ENCODE assay signal across 14 cellular contexts in genomic region chr9:81819859-81820546, GRCh38.
DNase-seq lines count a peak whose midpoint lies in the region; ATAC-seq and TF ChIP-seq lines count a peak whose summit lies in the region.
"Had no signal": no experiment of that assay in that cellular context is flagged by ENCODE, and none has a peak within 500 bp of the region (broad histone marks: within the 10 kb centered on the region; RNA-seq: fewer than 3 reads in every experiment).

No MANE protein-coding gene starts in this region.

- intact Hi-C loops in left cardiac atrium (cut with DNase I) (no loop called here), cardiac septum (cut with DNase I) (no loop called here), aorta (cut with DNase I) (no loop called here)

- H3K36me3 Mint-ChIP-seq in nephron progenitor cell (ENCODE audit: low read depth), result no peaks in the 10 kb centered on the region
- H3K36me3 Mint-ChIP-seq in activated naive CD8-positive, alpha-beta T cell treated with anti-CD3 and anti-CD28 coated beads, Interleukin-2, amount 50 U/mL, for 24 hours (ENCODE audit: low read depth), result no peaks in the 10 kb centered on the region
- H3K36me3 Mint-ChIP-seq: naive thymus-derived CD4-positive, alpha-beta T cell had no signal

- H3K27me3 Mint-ChIP-seq in nephron progenitor cell (ENCODE audit: low read depth, poor library complexity), result no peaks in the 10 kb centered on the region
- no peaks in the 10 kb centered on the region for H3K27me3 Mint-ChIP-seq in activated naive CD8-positive, alpha-beta T cell treated with anti-CD3 and anti-CD28 coated beads, Interleukin-2, amount 50 U/mL, for 24 hours
- H3K27me3 Mint-ChIP-seq: central memory CD8-positive, alpha-beta T cell; naive thymus-derived CD4-positive, alpha-beta T cell had no signal

- H3K4me1 Mint-ChIP-seq in nephron progenitor cell, result peaks cover 59% of the 10 kb centered on the region
- peaks cover 7% of the 10 kb centered on the region for H3K4me1 Mint-ChIP-seq in activated naive CD8-positive, alpha-beta T cell treated with anti-CD3 and anti-CD28 coated beads, Interleukin-2, amount 50 U/mL, for 24 hours
- H3K4me1 Mint-ChIP-seq: central memory CD8-positive, alpha-beta T cell had no signal

- no peak overlapping the region for H2AFZ ChIP-seq in fibroblast of lung (ENCODE audit: low read length)

- H3K27ac ChIP-seq in fibroblast of lung (ENCODE audit: insufficient read depth, low read length) (no peak overlapping the region), aorta (ENCODE audit: low read depth in 1 of 2, low read length in 2 of 2) (peak overlapping the region; percentile 74 to 77)
- H3K27ac ChIP-seq: A549 had no signal

- peak overlapping the region; percentile 63 for H3K4me2 ChIP-seq in fibroblast of lung (ENCODE audit: extremely low read depth, insufficient read depth, low read length)
- H3K4me2 ChIP-seq: A549 had no signal

- WGBS in aorta, 2 donors, result 1 to 9% methylated on average over 8 of the region's 8 CpGs

- H3K4me3 ChIP-seq in fibroblast of lung (replicated peaks in 1 of 4; ENCODE audit: control extremely low read depth in 1 of 4, insufficient read depth in 1 of 4, low read depth in 3 of 4, low read length in 4 of 4) (no peak overlapping the region), aorta (ENCODE audit: low read length in 2 of 2) (no peak overlapping the region)
- H3K4me3 ChIP-seq: A549, upper lobe of left lung had no signal

- H3K27me3 ChIP-seq in fibroblast of lung (ENCODE audit: control insufficient read depth, insufficient read depth, low read length) (no peaks in the 10 kb centered on the region), aorta (ENCODE audit: control insufficient read depth in 1 of 2, insufficient read depth in 2 of 2, low read length in 1 of 2) (no peaks in the 10 kb centered on the region)
- H3K27me3 ChIP-seq: upper lobe of left lung had no signal

- no peaks in the 10 kb centered on the region for H3K36me3 ChIP-seq in fibroblast of lung (ENCODE audit: control insufficient read depth, insufficient read depth, low read length)
- H3K36me3 ChIP-seq in aorta (ENCODE audit: control insufficient read depth in 1 of 2, insufficient read depth in 2 of 2, low read length in 1 of 2), result no peaks in the 10 kb centered on the region
- H3K36me3 ChIP-seq: upper lobe of left lung had no signal

- H3K4me1 ChIP-seq in fibroblast of lung (ENCODE audit: control insufficient read depth, extremely low read depth, insufficient read depth, low read length) (peaks cover 6% of the 10 kb centered on the region), aorta (ENCODE audit: control insufficient read depth in 1 of 2, insufficient read depth in 2 of 2, low read length in 2 of 2) (peaks cover 0 to 12% of the 10 kb centered on the region in 2 donors)

- no peaks in the 10 kb centered on the region for H4K20me1 ChIP-seq in fibroblast of lung (ENCODE audit: control insufficient read depth, extremely low read depth, insufficient read depth, low read length)

- ATAC-seq in left cardiac atrium (peak; percentile 19 to 50), aorta (ENCODE audit: low FRiP score) (peak; percentile 62), HG02642 (IDR thresholded peaks at IDR 0.05; ENCODE audit: poor library complexity, unreplicated experiment) (no peak)
- ATAC-seq in activated naive CD8-positive, alpha-beta T cell treated with anti-CD3 and anti-CD28 coated beads, Interleukin-2, amount 50 U/mL, for 24 hours, result no peak
- ATAC-seq: A549; naive thymus-derived CD4-positive, alpha-beta T cell had no signal

- H3K9me3 ChIP-seq in fibroblast of lung (ENCODE audit: control insufficient read depth, insufficient read depth, low read depth, low read length) (no peaks in the 10 kb centered on the region), aorta (ENCODE audit: control insufficient read depth, low read length) (no peaks in the 10 kb centered on the region)
- H3K9me3 ChIP-seq: A549, upper lobe of left lung had no signal

- H3K9me3 Mint-ChIP-seq in nephron progenitor cell, result no peaks in the 10 kb centered on the region
- peaks cover 4% of the 10 kb centered on the region for H3K9me3 Mint-ChIP-seq in activated naive CD8-positive, alpha-beta T cell treated with anti-CD3 and anti-CD28 coated beads, Interleukin-2, amount 50 U/mL, for 24 hours

- TF ChIP-seq CTCF in fibroblast of lung (conservative IDR thresholded peaks at IDR 0.05 in 1 of 2, IDR thresholded peaks at IDR 0.05 in 1 of 2; ENCODE audit: low read depth in 1 of 2, low read length in 2 of 2), result no peak
- TF ChIP-seq CTCF in nephron progenitor cell (IDR thresholded peaks at IDR 0.05), result no peak

- peak overlapping the region; percentile 34 for H3K27ac Mint-ChIP-seq in nephron progenitor cell
- no peak overlapping the region for H3K27ac Mint-ChIP-seq in activated naive CD8-positive, alpha-beta T cell treated with anti-CD3 and anti-CD28 coated beads, Interleukin-2, amount 50 U/mL, for 24 hours
- H3K27ac Mint-ChIP-seq: naive thymus-derived CD4-positive, alpha-beta T cell had no signal

- no peaks in the 10 kb centered on the region for H3K79me2 ChIP-seq in fibroblast of lung (ENCODE audit: control insufficient read depth, insufficient read depth, low read length)

- no peak for DNase-seq in left cardiac atrium
- no peak for DNase-seq in cardiac septum (ENCODE audit: low spot score)
- DNase-seq in fibroblast of lung (ENCODE audit: low read depth in 2 of 2), result peak; percentile 38 to 71
- DNase-seq in nephron progenitor cell, result no peak
- DNase-seq in aorta, result no peak
- DNase-seq in activated naive CD8-positive, alpha-beta T cell treated with anti-CD3 and anti-CD28 coated beads, Interleukin-2, amount 50 U/mL, for 24 hours, result no peak
- no peak for DNase-seq in DMS114 treated with DMSO at 0.1 percent for 48 hours (lab: John Stamatoyannopoulos, UW; ENCODE audit: unreplicated experiment)
- DNase-seq: activated CD8-positive, alpha-beta memory T cell treated with anti-CD3 and anti-CD28 coated beads for 24 hours; naive thymus-derived CD4-positive, alpha-beta T cell; T1000; upper lobe of left lung had no signal

- no peak overlapping the region for H3K9ac ChIP-seq in fibroblast of lung (ENCODE audit: insufficient read depth, low read length)

- H3K4me3 Mint-ChIP-seq in nephron progenitor cell, result peak overlapping the region; percentile 5
- H3K4me3 Mint-ChIP-seq in activated naive CD8-positive, alpha-beta T cell treated with anti-CD3 and anti-CD28 coated beads, Interleukin-2, amount 50 U/mL, for 24 hours, result no peak overlapping the region
- H3K4me3 Mint-ChIP-seq: central memory CD8-positive, alpha-beta T cell; naive thymus-derived CD4-positive, alpha-beta T cell had no signal

Comparison
In these comparisons a context has a peak if more than half of its experiments do, and no peak if none do; other contexts are left out.
1. ATAC-seq: peak in left cardiac atrium (2 of 2) and aorta (single experiment); none in activated naive CD8-positive, alpha-beta T cell treated with anti-CD3 and anti-CD28 coated beads, Interleukin-2, amount 50 U/mL, for 24 hours (single experiment) and HG02642 (single experiment).
2. DNase-seq: peak in fibroblast of lung (2 of 2); none in left cardiac atrium (single experiment), cardiac septum (single experiment), nephron progenitor cell (single experiment), aorta (0 of 2), activated naive CD8-positive, alpha-beta T cell treated with anti-CD3 and anti-CD28 coated beads, Interleukin-2, amount 50 U/mL, for 24 hours (single experiment) and DMS114 treated with DMSO at 0.1 percent for 48 hours (single experiment).